Comparison of ENCODE assay signal across 16 cellular contexts in the genomic region with DNA sequence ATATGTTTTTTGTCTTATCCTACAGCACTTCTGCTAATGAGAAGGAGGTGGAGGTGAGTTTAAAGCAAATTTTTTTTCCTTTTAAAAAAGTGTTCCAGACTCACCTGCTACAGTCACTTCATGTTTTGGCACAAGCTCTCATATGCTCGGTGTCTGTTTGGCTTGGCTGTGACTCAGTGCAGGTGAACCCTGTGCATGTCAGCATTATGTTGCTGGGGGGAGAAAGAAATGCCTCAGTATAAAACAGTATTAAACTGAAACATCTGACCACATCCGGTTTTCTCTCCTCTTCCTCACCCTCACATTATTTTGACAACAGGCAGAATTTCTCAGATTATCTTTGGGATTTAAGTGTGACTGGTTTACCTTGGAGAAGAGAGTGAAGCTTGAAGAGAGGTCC.
DNase-seq lines count a peak whose midpoint lies in the region; ATAC-seq and TF ChIP-seq lines count a peak whose summit lies in the region.
"Had no signal": no experiment of that assay in that cellular context is flagged by ENCODE, and none has a peak within 500 bp of the region (broad histone marks: within the 10 kb centered on the region; RNA-seq: fewer than 3 reads in every experiment).

No MANE protein-coding gene starts in this region.

- H3K9ac ChIP-seq in PC-3 (ENCODE audit: low read length), result no peak overlapping the region
- H3K9ac ChIP-seq: GM23248 had no signal

- no peaks in the 10 kb centered on the region for H3F3A ChIP-seq in PC-3 (ENCODE audit: low read length, unreplicated experiment)

- DNase-seq in MCF 10A (ENCODE audit: unreplicated experiment) (peak; percentile 49), breast epithelium (ENCODE audit: low spot score in 2 of 2) (no peak), PC-3 (peak; percentile 47), epithelial cell of prostate (ENCODE audit: low read depth, low spot score) (peak; percentile 37), thyroid gland (peak; percentile 9 to 21), SW 1271 (lab: John Stamatoyannopoulos, UW) (no peak), NCI-H82 (lab: John Stamatoyannopoulos, UW) (no peak), SKM-1 treated with dmso at 0.1 percent for 144 hours (lab: John Stamatoyannopoulos, UW; ENCODE audit: unreplicated experiment) (no peak)
- DNase-seq: activated CD4-positive, CD25-positive, alpha-beta regulatory T cell treated with anti-CD3 and anti-CD28 coated beads, Interleukin-2, amount 50 U/mL, for 72 hours; amniotic stem cell; BE2C; effector CD8-positive, alpha-beta T cell; GM23248; heart left ventricle; mesendoderm; upper lobe of left lung had no signal

- H3K36me3 ChIP-seq in breast epithelium (no peaks in the 10 kb centered on the region), PC-3 (ENCODE audit: low read depth, low read length) (no peaks in the 10 kb centered on the region), thyroid gland (no peaks in the 10 kb centered on the region)
- H3K36me3 ChIP-seq: BE2C, upper lobe of left lung had no signal

- TF ChIP-seq POLR2A in breast epithelium (IDR thresholded peaks at IDR 0.05) (no peak), thyroid gland (IDR thresholded peaks at IDR 0.05) (no peak)

- H3K27ac ChIP-seq in breast epithelium (no peak overlapping the region), PC-3 (ENCODE audit: low read length) (no peak overlapping the region), epithelial cell of prostate (peak overlapping the region; percentile 37), thyroid gland (no peak overlapping the region)
- H3K27ac ChIP-seq: GM23248, heart left ventricle, upper lobe of left lung had no signal

- POLR2A ChIA-PET in MCF 10A (lab: Yijun Ruan, JAX) (interaction anchor here (0.6 to 2.5 kb wide), 11 partner anchors 12 to 157 kb away, joined by 3 to 19 read pairs (median 4); no protein-coding TSS in a partner anchor), PC-3 (lab: Charles Lee; ENCODE audit: unreplicated experiment) (no interaction called here)

- no peaks in the 10 kb centered on the region for H3K9me3 Mint-ChIP-seq in MCF 10A (ENCODE audit: unreplicated experiment)

- H3K36me3 Mint-ChIP-seq in MCF 10A (ENCODE audit: insufficient read depth, unreplicated experiment), result no peaks in the 10 kb centered on the region

- peaks cover 0 to 13% of the 10 kb centered on the region in 2 donors for H3K9me3 ChIP-seq in breast epithelium
- H3K9me3 ChIP-seq in PC-3 (ENCODE audit: low read length), result no peaks in the 10 kb centered on the region
- H3K9me3 ChIP-seq in thyroid gland, result no peaks in the 10 kb centered on the region
- H3K9me3 ChIP-seq: BE2C, upper lobe of left lung had no signal

- H3K27me3 ChIP-seq in breast epithelium (no peaks in the 10 kb centered on the region), PC-3 (ENCODE audit: low read length) (no peaks in the 10 kb centered on the region), thyroid gland (no peaks in the 10 kb centered on the region)
- H3K27me3 ChIP-seq: heart left ventricle, upper lobe of left lung had no signal

- CTCF ChIA-PET in MCF 10A (lab: Yijun Ruan, JAX), result interaction anchor here (1.1 kb wide), 1 partner anchor 42 kb away, joined by 3 read pairs; no protein-coding TSS in a partner anchor
- CTCF ChIA-PET in PC-3 (lab: Charles Lee), result no interaction called here

- BruUV-seq in MCF 10A (replicated peaks; lab: Mats Ljungman, UMichigan) (no TSS peak), PC-3 (replicated peaks; lab: Mats Ljungman, UMichigan) (no TSS peak)

- H4K20me1 ChIP-seq in PC-3 (ENCODE audit: low read length), result no peaks in the 10 kb centered on the region

- H3K9me2 ChIP-seq in PC-3 (replicated peaks; ENCODE audit: low read length), result no peaks in the 10 kb centered on the region

- no peak overlapping the region for H3K4me3 Mint-ChIP-seq in MCF 10A (ENCODE audit: unreplicated experiment)

- intact Hi-C loops in MCF 10A (cut with micrococcal nuclease) (loop anchor here (5.0 kb wide), 1 partner anchor 32 kb away; no protein-coding TSS in a partner anchor), breast epithelium (cut with DNase I; ENCODE audit: low total_unique reads) (no loop called here), PC-3 (cut with micrococcal nuclease) (no loop called here), thyroid gland (cut with DNase I) (no loop called here)

- H3K4me2 ChIP-seq in PC-3 (ENCODE audit: low read length), result no peak overlapping the region

- H2AFZ ChIP-seq in PC-3 (ENCODE audit: low read length), result no peak overlapping the region
- H2AFZ ChIP-seq: GM23248 had no signal

- no peak overlapping the region for H3K4me3 ChIP-seq in breast epithelium
- no peak overlapping the region for H3K4me3 ChIP-seq in PC-3 (ENCODE audit: low read length)
- no peak overlapping the region for H3K4me3 ChIP-seq in thyroid gland (replicated peaks in 1 of 3)
- H3K4me3 ChIP-seq: GM23248, heart left ventricle, upper lobe of left lung had no signal

- H3K27ac Mint-ChIP-seq in MCF 10A (ENCODE audit: low read depth, unreplicated experiment), result peak overlapping the region; percentile 71

- no peaks in the 10 kb centered on the region for H3K79me2 ChIP-seq in PC-3 (ENCODE audit: low read length)

- H3K4me1 Mint-ChIP-seq in MCF 10A (ENCODE audit: insufficient read depth, unreplicated experiment), result peaks cover 15% of the 10 kb centered on the region

- TF ChIP-seq CTCF in MCF 10A (IDR thresholded peaks at IDR 0.05; ENCODE audit: unreplicated experiment), result no peak
- no peak for TF ChIP-seq CTCF in breast epithelium (IDR thresholded peaks at IDR 0.05)
- TF ChIP-seq CTCF in PC-3 (conservative IDR thresholded peaks at IDR 0.05; ENCODE audit: low read depth, low read length), result no peak
- no peak for TF ChIP-seq CTCF in thyroid gland (IDR thresholded peaks at IDR 0.05)

- ATAC-seq in PC-3, result no peak
- ATAC-seq: heart left ventricle had no signal

- 23 to 28% methylated on average over 2 of the region's 2 CpGs for WGBS in thyroid gland, 2 donors

- H3K27me3 Mint-ChIP-seq in MCF 10A (ENCODE audit: insufficient read depth, unreplicated experiment), result no peaks in the 10 kb centered on the region

- H3K4me1 ChIP-seq in breast epithelium (no peaks in the 10 kb centered on the region), PC-3 (ENCODE audit: insufficient read depth, low read length) (peaks cover 5% of the 10 kb centered on the region; the same call in 1 of the 2 replicates), thyroid gland (no peaks in the 10 kb centered on the region)
- H3K4me1 ChIP-seq: BE2C, upper lobe of left lung had no signal

Comparison
In these comparisons a context has a peak if more than half of its experiments do, and no peak if none do; other contexts are left out.
1. DNase-seq: peak in MCF 10A (single experiment), PC-3 (single experiment), epithelial cell of prostate (single experiment) and thyroid gland (2 of 2); none in breast epithelium (0 of 2), SW 1271 (0 of 2), NCI-H82 (single experiment) and SKM-1 treated with dmso at 0.1 percent for 144 hours (single experiment).